15 cellular contexts compared by ENCODE assay signal in the genomic region with DNA sequence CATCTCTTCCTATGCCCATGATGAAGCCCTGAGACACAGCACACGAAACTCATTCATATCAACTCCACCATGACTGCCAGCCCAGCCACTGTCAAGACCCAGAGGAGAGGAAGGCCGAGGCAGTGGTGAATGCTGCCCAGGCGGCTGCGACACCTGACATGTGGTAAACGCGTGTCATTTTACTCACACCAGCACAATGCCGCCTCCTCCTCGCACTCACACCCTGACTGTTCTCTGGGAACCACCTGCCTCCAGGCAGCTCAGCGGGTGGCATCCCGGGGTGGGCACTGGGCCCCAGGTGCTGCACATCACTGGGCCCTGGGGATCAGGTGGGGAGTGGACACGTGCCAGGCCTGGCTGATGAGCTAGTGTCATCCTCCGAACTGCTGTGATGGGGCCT. TPM values are rescaled to one million over a fixed set of nuclear protein-coding genes. Genes with fewer than 3 reads are reported as not detected.
DNase-seq lines count a peak whose midpoint lies in the region; TF ChIP-seq lines count a peak whose summit lies in the region.
"Had no signal": no experiment of that assay in that cellular context is flagged by ENCODE, and none has a peak within 500 bp of the region (broad histone marks: within the 10 kb centered on the region; RNA-seq: fewer than 3 reads in every experiment).

No MANE protein-coding gene starts in this region.

- H3K9ac ChIP-seq in subcutaneous abdominal adipose tissue (ENCODE audit: low read length in 5 of 5) (peak overlapping the region in 2 of 5 donors; percentile 1 to 19), endodermal cell (ENCODE audit: extremely low read depth, low read length, poor library complexity, severe bottlenecking) (no peak overlapping the region)

- intact Hi-C loops in breast epithelium (cut with DNase I; ENCODE audit: low total_unique reads), result no loop called here
- intact Hi-C loops in MCF 10A (cut with micrococcal nuclease), result no loop called here
- intact Hi-C loops in activated T-helper 2 cell treated with anti-CD3 and anti-CD28 coated beads, Interferon-gamma antibody, Interleukin-2, Interleukin-4, amounts not matched to agents 10 μg/mL and 5 μg/mL and 100 μg/mL, durations not matched to agents 14 hours and 24 hours and 36 hours (cut with micrococcal nuclease), result no loop called here
- intact Hi-C loops in vagina (cut with DNase I), result no loop called here

- H3K36me3 ChIP-seq in breast epithelium, result no peaks in the 10 kb centered on the region
- H3K36me3 ChIP-seq in subcutaneous abdominal adipose tissue (ENCODE audit: control insufficient read depth in 5 of 5, insufficient read depth in 5 of 5, low read length in 5 of 5), result peaks cover 0 to 12% (median 5%) of the 10 kb centered on the region in 5 donors
- H3K36me3 ChIP-seq in vagina, result no peaks in the 10 kb centered on the region
- H3K36me3 ChIP-seq in endodermal cell (ENCODE audit: control insufficient read depth, insufficient read depth, low read length), result peaks cover 2% of the 10 kb centered on the region

- CTCF ChIA-PET in MCF 10A (lab: Yijun Ruan, JAX), result no interaction called here

- H3K9me3 Mint-ChIP-seq in MCF 10A (ENCODE audit: unreplicated experiment), result no peaks in the 10 kb centered on the region
- H3K9me3 Mint-ChIP-seq in activated T-helper 2 cell treated with anti-CD3 and anti-CD28 coated beads, Interferon-gamma antibody, Interleukin-2, Interleukin-4, amounts not matched to agents 10 μg/mL and 5 μg/mL and 100 μg/mL, durations not matched to agents 14 hours and 24 hours and 36 hours, result no peaks in the 10 kb centered on the region
- no peaks in the 10 kb centered on the region for H3K9me3 Mint-ChIP-seq in neural crest cell
- no peaks in the 10 kb centered on the region for H3K9me3 Mint-ChIP-seq in endodermal cell

- H3K27ac Mint-ChIP-seq in MCF 10A (ENCODE audit: low read depth, unreplicated experiment) (no peak overlapping the region), neural crest cell (ENCODE audit: unreplicated experiment) (peak overlapping the region; percentile 15), endodermal cell (no peak overlapping the region)
- peak overlapping the region; percentile 28 for H3K27ac Mint-ChIP-seq in activated T-helper 2 cell treated with anti-CD3 and anti-CD28 coated beads, Interferon-gamma antibody, Interleukin-2, Interleukin-4, amounts not matched to agents 10 μg/mL and 5 μg/mL and 100 μg/mL, durations not matched to agents 14 hours and 24 hours and 36 hours

- H3K27me3 Mint-ChIP-seq in MCF 10A (ENCODE audit: insufficient read depth, unreplicated experiment) (no peaks in the 10 kb centered on the region), neural crest cell (ENCODE audit: low read depth) (no peaks in the 10 kb centered on the region), endodermal cell (ENCODE audit: insufficient read depth) (no peaks in the 10 kb centered on the region)
- H3K27me3 Mint-ChIP-seq in activated T-helper 2 cell treated with anti-CD3 and anti-CD28 coated beads, Interferon-gamma antibody, Interleukin-2, Interleukin-4, amounts not matched to agents 10 μg/mL and 5 μg/mL and 100 μg/mL, durations not matched to agents 14 hours and 24 hours and 36 hours (ENCODE audit: low read depth), result no peaks in the 10 kb centered on the region

- H3K4me1 Mint-ChIP-seq in MCF 10A (ENCODE audit: insufficient read depth, unreplicated experiment), result peaks cover 15% of the 10 kb centered on the region
- H3K4me1 Mint-ChIP-seq in activated T-helper 2 cell treated with anti-CD3 and anti-CD28 coated beads, Interferon-gamma antibody, Interleukin-2, Interleukin-4, amounts not matched to agents 10 μg/mL and 5 μg/mL and 100 μg/mL, durations not matched to agents 14 hours and 24 hours and 36 hours (ENCODE audit: low read depth), result peaks cover 2% of the 10 kb centered on the region
- peaks cover 31% of the 10 kb centered on the region for H3K4me1 Mint-ChIP-seq in neural crest cell
- peaks cover 2% of the 10 kb centered on the region for H3K4me1 Mint-ChIP-seq in endodermal cell

- H3K9me3 ChIP-seq in breast epithelium (no peaks in the 10 kb centered on the region), subcutaneous abdominal adipose tissue (ENCODE audit: control insufficient read depth in 5 of 5, low read length in 5 of 5) (no peaks in the 10 kb centered on the region), vagina (no peaks in the 10 kb centered on the region), endodermal cell (ENCODE audit: control insufficient read depth, low read length) (no peaks in the 10 kb centered on the region)

- POLR2A ChIA-PET in MCF 10A (lab: Yijun Ruan, JAX), result no interaction called here

- 90 to 97% methylated on average over 2 to 12 of the region's 12 CpGs for WGBS in endodermal cell (ENCODE audit: insufficient coverage in 1 of 2, insufficient read length in 1 of 2), 2 experiments

- peaks cover 11 to 16% of the 10 kb centered on the region in 2 donors for H3K4me1 ChIP-seq in breast epithelium
- peaks cover 17 to 79% (median 43%) of the 10 kb centered on the region in 5 donors for H3K4me1 ChIP-seq in subcutaneous abdominal adipose tissue (ENCODE audit: control insufficient read depth in 5 of 5, insufficient read depth in 5 of 5, low read length in 5 of 5)
- peaks cover 43% of the 10 kb centered on the region for H3K4me1 ChIP-seq in vagina
- no peaks in the 10 kb centered on the region for H3K4me1 ChIP-seq in endodermal cell (ENCODE audit: control insufficient read depth, insufficient read depth, low read length)

- no TSS peak for BruUV-seq in MCF 10A (replicated peaks; lab: Mats Ljungman, UMichigan)

- peak overlapping the region; percentile 84 to 98 for H3K27ac ChIP-seq in breast epithelium
- peak overlapping the region; percentile 41 for H3K27ac ChIP-seq in subcutaneous abdominal adipose tissue (ENCODE audit: low read depth, low read length)
- no peak overlapping the region for H3K27ac ChIP-seq in vagina
- no peak overlapping the region for H3K27ac ChIP-seq in endodermal cell (ENCODE audit: low read depth, low read length)
- H3K27ac ChIP-seq: PC-9 had no signal

- H3K27me3 ChIP-seq in breast epithelium, result no peaks in the 10 kb centered on the region
- H3K27me3 ChIP-seq in subcutaneous abdominal adipose tissue (ENCODE audit: control insufficient read depth in 5 of 5, insufficient read depth in 4 of 5, low read length in 5 of 5), result no peaks in the 10 kb centered on the region
- no peaks in the 10 kb centered on the region for H3K27me3 ChIP-seq in vagina
- no peaks in the 10 kb centered on the region for H3K27me3 ChIP-seq in endodermal cell (ENCODE audit: control insufficient read depth, insufficient read depth, low read length, poor library complexity, severe bottlenecking)

- no peak overlapping the region for H3K4me3 ChIP-seq in breast epithelium
- H3K4me3 ChIP-seq in subcutaneous abdominal adipose tissue (ENCODE audit: low read depth in 1 of 5, low read length in 5 of 5), result no peak overlapping the region
- H3K4me3 ChIP-seq in vagina, result no peak overlapping the region
- no peak overlapping the region for H3K4me3 ChIP-seq in endodermal cell (ENCODE audit: low read length)
- H3K4me3 ChIP-seq: K562, PC-9 had no signal

- TF ChIP-seq POLR2A in breast epithelium (IDR thresholded peaks at IDR 0.05) (no peak), vagina (IDR thresholded peaks at IDR 0.05) (no peak)

- DNase-seq in breast epithelium (ENCODE audit: low spot score in 2 of 2), result no peak
- no peak for DNase-seq in MCF 10A (ENCODE audit: unreplicated experiment)
- no peak for DNase-seq in activated T-helper 2 cell treated with anti-CD3 and anti-CD28 coated beads, Interferon-gamma antibody, Interleukin-2, Interleukin-4, amounts not matched to agents 10 μg/mL and 5 μg/mL and 100 μg/mL, durations not matched to agents 14 hours and 24 hours and 36 hours (ENCODE audit: low spot score)
- no peak for DNase-seq in neural crest cell (ENCODE audit: low read depth, low spot score)
- no peak for DNase-seq in vagina (ENCODE audit: extremely low spot score in 2 of 2)
- no peak for DNase-seq in endodermal cell
- DNase-seq: AML-193, COR-L47, GF-D8, NCI-H1436 treated with DMSO at 0.1 percent for 48 hours, NCI-H2029 treated with DMSO at 0.1 percent for 48 hours, NCI-H82 had no signal

- TF ChIP-seq CTCF in breast epithelium (IDR thresholded peaks at IDR 0.05) (no peak), MCF 10A (IDR thresholded peaks at IDR 0.05; ENCODE audit: unreplicated experiment) (no peak), neural crest cell (conservative IDR thresholded peaks at IDR 0.05) (no peak), vagina (IDR thresholded peaks at IDR 0.05) (no peak), endodermal cell (conservative IDR thresholded peaks at IDR 0.05) (no peak)

- H3K4me3 Mint-ChIP-seq in MCF 10A (ENCODE audit: unreplicated experiment) (no peak overlapping the region), neural crest cell (no peak overlapping the region), endodermal cell (no peak overlapping the region)
- H3K4me3 Mint-ChIP-seq in activated T-helper 2 cell treated with anti-CD3 and anti-CD28 coated beads, Interferon-gamma antibody, Interleukin-2, Interleukin-4, amounts not matched to agents 10 μg/mL and 5 μg/mL and 100 μg/mL, durations not matched to agents 14 hours and 24 hours and 36 hours (ENCODE audit: low read depth), result no peak overlapping the region

- H3K36me3 Mint-ChIP-seq in MCF 10A (ENCODE audit: insufficient read depth, unreplicated experiment), result no peaks in the 10 kb centered on the region
- H3K36me3 Mint-ChIP-seq in activated T-helper 2 cell treated with anti-CD3 and anti-CD28 coated beads, Interferon-gamma antibody, Interleukin-2, Interleukin-4, amounts not matched to agents 10 μg/mL and 5 μg/mL and 100 μg/mL, durations not matched to agents 14 hours and 24 hours and 36 hours (ENCODE audit: low read depth), result no peaks in the 10 kb centered on the region
- peaks cover 7% of the 10 kb centered on the region for H3K36me3 Mint-ChIP-seq in neural crest cell (ENCODE audit: low read depth)
- peaks cover 20% of the 10 kb centered on the region for H3K36me3 Mint-ChIP-seq in endodermal cell (ENCODE audit: low read depth)

RNA-seq across cellular contexts. Expression of gene KLHL25, which starts 21.5 kb away (rescaled TPM):
- total RNA-seq in breast epithelium (10 to 100 TPM; 10.9 to 21.0 (median 15.1) TPM), MCF 10A (2022) (3.1 and 3.3 TPM in 2 replicates), neural crest cell (17.9 and 19.3 TPM in 2 replicates), vagina (9.6 TPM), endodermal cell (10 to 100 TPM; 13.3 TPM)
- 8.5 and 9.0 TPM in 2 replicates for total RNA-seq in activated T-helper 2 cell treated with anti-CD3 and anti-CD28 coated beads, Interferon-gamma antibody, Interleukin-2, Interleukin-4, amounts not matched to agents 10 μg/mL and 5 μg/mL and 100 μg/mL, durations not matched to agents 14 hours and 24 hours and 36 hours
- polyA plus RNA-seq in endodermal cell (2013, experiment 1 of 2), result 20.3 TPM
- 19.7 TPM for polyA plus RNA-seq in endodermal cell (2013, experiment 2 of 2)

Comparison
In these comparisons a context has a peak if more than half of its experiments do, and no peak if none do; other contexts are left out.
1. H3K27ac ChIP-seq: peak in breast epithelium (2 of 2) and subcutaneous abdominal adipose tissue (single experiment); none in vagina (single experiment) and endodermal cell (single experiment).
2. H3K27ac Mint-ChIP-seq: peak in activated T-helper 2 cell treated with anti-CD3 and anti-CD28 coated beads, Interferon-gamma antibody, Interleukin-2, Interleukin-4, amounts not matched to agents 10 μg/mL and 5 μg/mL and 100 μg/mL, durations not matched to agents 14 hours and 24 hours and 36 hours (single experiment) and neural crest cell (single experiment); none in MCF 10A (single experiment) and endodermal cell (single experiment).